Comparison of ENCODE assay signal across 29 cellular contexts in genomic region chr4:63308702-63309101, GRCh38.
"Had no signal": no experiment of that assay in that cellular context is flagged by ENCODE, and none has a peak within 500 bp of the region (broad histone marks: within the 10 kb centered on the region; RNA-seq: fewer than 3 reads in every experiment).

No MANE protein-coding gene starts in this region.

- H3K4me3 ChIP-seq: neural progenitor cell, ovary, psoas muscle, right lobe of liver, sigmoid colon, stomach, thoracic aorta, thyroid gland, tibial nerve, upper lobe of left lung, vagina had no signal

- H3K4me1 Mint-ChIP-seq: naive B cell; naive thymus-derived CD8-positive, alpha-beta T cell; neural progenitor cell; stimulated activated memory B cell treated with anti-CD40 and anti-IgM and Interleukin-4, amounts not matched to agents 10 μg/mL and 1 μg/mL and 100 μg/mL, for 72 hours had no signal

- H3K27me3 ChIP-seq: neural progenitor cell, ovary, right lobe of liver, sigmoid colon, stomach, thyroid gland, tibial nerve, upper lobe of left lung, vagina had no signal

- H3K4me1 ChIP-seq: neural progenitor cell, parathyroid adenoma, psoas muscle, right lobe of liver, sigmoid colon, stomach, thyroid gland, tibial nerve, upper lobe of left lung, vagina had no signal

- ATAC-seq: naive thymus-derived CD8-positive, alpha-beta T cell; natural killer cell treated with Interleukin-12 subunit alpha and Interleukin-12 subunit beta and Interleukin-15 and Interleukin-18, amount 100 ng/mL, for 72 hours; psoas muscle; right cardiac atrium; right lobe of liver; stimulated activated memory B cell treated with anti-CD40 and anti-IgM and Interleukin-4, amounts not matched to agents 10 μg/mL and 1 μg/mL and 100 μg/mL, for 72 hours had no signal

- H3K4me3 Mint-ChIP-seq: naive B cell; naive thymus-derived CD8-positive, alpha-beta T cell; natural killer cell treated with Interleukin-12 subunit alpha and Interleukin-12 subunit beta and Interleukin-15 and Interleukin-18, amount 100 ng/mL, for 72 hours; neural progenitor cell; stimulated activated memory B cell treated with anti-CD40 and anti-IgM and Interleukin-4, amounts not matched to agents 10 μg/mL and 1 μg/mL and 100 μg/mL, for 72 hours; stimulated activated naive CD8-positive, alpha-beta T cell treated with anti-CD3 and anti-CD28 coated beads, Interleukin-15, Interleukin-2, amounts not matched to agents 100 ng/mL and 50 ng/mL, for 24 hours had no signal

- H3K27ac Mint-ChIP-seq: naive B cell; naive thymus-derived CD8-positive, alpha-beta T cell; natural killer cell treated with Interleukin-12 subunit alpha and Interleukin-12 subunit beta and Interleukin-15 and Interleukin-18, amount 100 ng/mL, for 72 hours; neural progenitor cell; progenitor cell of endocrine pancreas; stimulated activated memory B cell treated with anti-CD40 and anti-IgM and Interleukin-4, amounts not matched to agents 10 μg/mL and 1 μg/mL and 100 μg/mL, for 72 hours; stimulated activated naive CD8-positive, alpha-beta T cell treated with anti-CD3 and anti-CD28 coated beads, Interleukin-15, Interleukin-2, amounts not matched to agents 100 ng/mL and 50 ng/mL, for 24 hours had no signal

- H3K36me3 ChIP-seq: neural progenitor cell, ovary, right lobe of liver, sigmoid colon, stomach, thoracic aorta, thyroid gland, tibial nerve, upper lobe of left lung, vagina had no signal

- H3K9me3 Mint-ChIP-seq: neural progenitor cell; stimulated activated memory B cell treated with anti-CD40 and anti-IgM and Interleukin-4, amounts not matched to agents 10 μg/mL and 1 μg/mL and 100 μg/mL, for 72 hours had no signal

- H3K27ac ChIP-seq: neural progenitor cell, ovary, parathyroid adenoma, psoas muscle, right lobe of liver, sigmoid colon, stomach, thoracic aorta, thyroid gland, tibial nerve, upper lobe of left lung, vagina had no signal

- DNase-seq: naive B cell; naive thymus-derived CD8-positive, alpha-beta T cell; occipital lobe; ovary; posterior cingulate gyrus; psoas muscle; right cardiac atrium; right lobe of liver; sigmoid colon; small intestine; stimulated activated CD4-positive, alpha-beta T cell treated with anti-CD3 and anti-CD28 coated beads, Interleukin-12 subunit alpha, Interleukin-12 subunit beta, amount 100 ng/mL, for 4 hours; stimulated activated CD4-positive, alpha-beta T cell treated with anti-CD3 and anti-CD28 coated beads, Interleukin-1b, Interleukin-23, amount 100 ng/mL, for 48 hours; stimulated activated CD4-positive, alpha-beta T cell treated with anti-CD3 and anti-CD28 coated beads, Interleukin-4, amount 100 ng/mL, for 1 hour; stimulated activated CD4-positive, alpha-beta T cell treated with anti-CD3 and anti-CD28 coated beads, Interleukin-4, amount 100 ng/mL, for 4 hours; stimulated activated CD8-positive, alpha-beta memory T cell treated with anti-CD3 and anti-CD28 coated beads, Interleukin-4, amount 100 ng/mL, for 48 hours; stimulated activated naive CD4-positive, alpha-beta T cell treated with Interleukin-2 at 50 U/mL for 16 hours; stomach; thyroid gland; upper lobe of left lung had no signal

- H3K27me3 Mint-ChIP-seq: naive B cell; naive thymus-derived CD8-positive, alpha-beta T cell; natural killer cell treated with Interleukin-12 subunit alpha and Interleukin-12 subunit beta and Interleukin-15 and Interleukin-18, amount 100 ng/mL, for 72 hours; progenitor cell of endocrine pancreas; stimulated activated memory B cell treated with anti-CD40 and anti-IgM and Interleukin-4, amounts not matched to agents 10 μg/mL and 1 μg/mL and 100 μg/mL, for 72 hours; stimulated activated naive CD8-positive, alpha-beta T cell treated with anti-CD3 and anti-CD28 coated beads, Interleukin-15, Interleukin-2, amounts not matched to agents 100 ng/mL and 50 ng/mL, for 24 hours had no signal

- H3K36me3 Mint-ChIP-seq: naive B cell; naive thymus-derived CD8-positive, alpha-beta T cell; neural progenitor cell; stimulated activated memory B cell treated with anti-CD40 and anti-IgM and Interleukin-4, amounts not matched to agents 10 μg/mL and 1 μg/mL and 100 μg/mL, for 72 hours had no signal

- FAIRE-seq: small intestine, urothelium cell line had no signal
